8 cellular contexts compared by ENCODE assay signal in the genomic region with DNA sequence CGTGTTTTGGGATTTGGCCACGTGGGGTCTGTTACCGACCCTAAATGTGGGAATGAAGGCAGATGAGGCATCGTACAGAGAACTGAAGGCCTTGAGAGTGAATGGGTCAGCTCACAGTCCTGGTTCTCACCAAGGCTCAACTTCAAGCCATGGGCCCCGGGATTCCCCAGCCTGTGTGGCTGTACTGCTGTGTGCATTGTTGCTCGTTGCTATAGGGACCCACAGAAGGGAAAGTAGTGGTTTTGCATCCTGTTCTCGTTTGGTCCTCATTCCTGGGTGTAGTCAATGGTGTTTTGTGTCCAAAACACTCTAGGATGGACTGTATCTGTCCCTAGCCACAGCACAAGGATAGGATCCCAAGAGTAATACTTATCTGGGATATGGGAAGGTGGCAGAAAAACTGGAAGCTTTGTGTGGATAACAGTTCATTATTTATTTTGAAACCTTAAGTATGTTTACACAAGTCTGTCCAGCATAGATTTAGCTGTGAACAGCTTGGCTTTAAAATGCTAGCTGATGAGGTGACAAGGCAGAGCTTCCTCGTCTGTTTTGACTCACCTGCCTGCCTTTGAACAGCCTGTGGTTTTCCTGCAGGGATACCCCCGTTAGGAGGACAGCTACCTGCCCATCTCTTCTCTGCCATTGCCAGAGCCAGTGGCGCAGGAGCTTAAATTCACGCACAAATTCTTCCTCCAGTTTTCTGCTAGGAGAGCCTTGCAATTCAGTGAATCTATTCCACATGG.
DNase-seq lines count a peak whose midpoint lies in the region; ATAC-seq and TF ChIP-seq lines count a peak whose summit lies in the region.

No MANE protein-coding gene starts in this region.

- no peak overlapping the region for H3K4me3 Mint-ChIP-seq in osteocyte (ENCODE audit: unreplicated experiment)

- ATAC-seq in GM21367 (IDR thresholded peaks at IDR 0.05; ENCODE audit: unreplicated experiment): peak; percentile 98
- ATAC-seq in HG03521 (IDR thresholded peaks at IDR 0.05; ENCODE audit: unreplicated experiment): peak; percentile 97

- peak; percentile 85 for DNase-seq in GM10266 (ENCODE audit: extremely low spot score)
- DNase-seq in dermis blood vessel endothelial cell: peak; percentile 26
- DNase-seq in medulla oblongata (ENCODE audit: extremely low spot score): no peak
- no peak for DNase-seq in osteocyte (ENCODE audit: extremely low spot score, unreplicated experiment)
- DNase-seq in NCI-H1436 treated with DMSO at 0.1 percent for 48 hours (lab: John Stamatoyannopoulos, UW): no peak
- DNase-seq in HPDE6-E6E7 (ENCODE audit: extremely low spot score): no peak

- no peaks in the 10 kb centered on the region for H3K9me3 Mint-ChIP-seq in osteocyte (ENCODE audit: unreplicated experiment)

- peaks cover 31% of the 10 kb centered on the region for H3K36me3 Mint-ChIP-seq in osteocyte (ENCODE audit: unreplicated experiment)

- no peak overlapping the region for H3K27ac Mint-ChIP-seq in osteocyte (ENCODE audit: unreplicated experiment)

- no peaks in the 10 kb centered on the region for H3K27me3 Mint-ChIP-seq in osteocyte (ENCODE audit: unreplicated experiment)

- peaks cover 12% of the 10 kb centered on the region for H3K4me1 Mint-ChIP-seq in osteocyte (ENCODE audit: unreplicated experiment)

- TF ChIP-seq CTCF in GM10266 (IDR thresholded peaks at IDR 0.05; ENCODE audit: control insufficient read depth, insufficient read depth, low read depth, missing control alignments): no peak
- no peak for TF ChIP-seq CTCF in osteocyte (IDR thresholded peaks at IDR 0.05)

Comparison
In these comparisons a context has a peak if more than half of its experiments do, and no peak if none do; other contexts are left out.
1. DNase-seq: peak in GM10266 (single experiment) and dermis blood vessel endothelial cell (single experiment); none in medulla oblongata (single experiment), osteocyte (single experiment), NCI-H1436 treated with DMSO at 0.1 percent for 48 hours (single experiment) and HPDE6-E6E7 (single experiment).